23 cellular contexts compared by ENCODE assay signal in the genomic region with DNA sequence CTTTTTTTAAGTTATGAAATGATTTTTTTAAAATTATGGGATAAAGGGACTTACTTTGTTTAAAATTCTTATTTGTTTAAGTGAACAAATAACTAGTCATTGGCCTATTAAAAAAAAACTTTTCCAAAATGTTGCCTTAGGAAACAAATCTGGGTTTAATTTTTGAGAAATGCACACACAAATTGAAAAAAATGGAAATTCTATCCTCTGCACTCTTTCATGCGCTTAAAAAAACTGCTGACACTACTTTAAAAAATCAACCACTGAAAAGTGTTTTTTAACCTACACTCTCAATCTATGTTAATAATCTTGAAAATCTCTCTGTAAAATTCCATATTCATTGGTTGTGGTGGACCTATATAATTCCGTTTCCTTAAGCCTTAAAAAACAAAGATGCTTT.
DNase-seq lines count a peak whose midpoint lies in the region; FAIRE-seq and TF ChIP-seq lines count a peak whose summit lies in the region.
"Had no signal": no experiment of that assay in that cellular context is flagged by ENCODE, and none has a peak within 500 bp of the region (broad histone marks: within the 10 kb centered on the region; RNA-seq: fewer than 3 reads in every experiment).

No MANE protein-coding gene starts in this region.

- no peaks in the 10 kb centered on the region for H3K79me2 ChIP-seq in OCI-LY3 (ENCODE audit: low read length)

- H3K36me3 ChIP-seq in OCI-LY3 (replicated peaks; ENCODE audit: low read depth, low read length) (no peaks in the 10 kb centered on the region), adipocyte (ENCODE audit: control insufficient read depth, insufficient read depth, low read length, severe bottlenecking) (no peaks in the 10 kb centered on the region)
- H3K36me3 ChIP-seq: BE2C had no signal

- H3K27me3 ChIP-seq in OCI-LY3 (ENCODE audit: low read depth, low read length) (no peaks in the 10 kb centered on the region), adipocyte (replicated peaks; ENCODE audit: control insufficient read depth, insufficient read depth, low read length) (no peaks in the 10 kb centered on the region)

- H4K20me1 ChIP-seq in OCI-LY3 (ENCODE audit: insufficient read depth, low read length), result no peaks in the 10 kb centered on the region

- TF ChIP-seq CTCF in OCI-LY3 (IDR thresholded peaks at IDR 0.05; ENCODE audit: low read depth, low read length), result no peak

- H3K4me3 ChIP-seq in OCI-LY3 (ENCODE audit: low read length), result no peak overlapping the region
- H3K4me3 ChIP-seq in adipocyte (ENCODE audit: low read length), result no peak overlapping the region
- H3K4me3 ChIP-seq: GM23338 had no signal

- no peak overlapping the region for H3K27ac ChIP-seq in OCI-LY3 (ENCODE audit: low read length)
- H3K27ac ChIP-seq: HL-60 had no signal

- H3K4me2 ChIP-seq in OCI-LY3 (ENCODE audit: low read length), result peak overlapping the region; percentile 40
- H3K4me2 ChIP-seq: GM23338 had no signal

- H3K4me1 ChIP-seq in OCI-LY3 (ENCODE audit: low read length) (peaks cover 14% of the 10 kb centered on the region), adipocyte (ENCODE audit: control insufficient read depth, insufficient read depth, low read length) (peaks cover 5% of the 10 kb centered on the region)
- H3K4me1 ChIP-seq: BE2C had no signal

- H3K9me3 ChIP-seq in OCI-LY3 (ENCODE audit: insufficient read depth, low read length) (no peaks in the 10 kb centered on the region), adipocyte (ENCODE audit: control insufficient read depth, low read length) (no peaks in the 10 kb centered on the region)
- H3K9me3 ChIP-seq: BE2C had no signal

- DNase-seq in adipocyte (ENCODE audit: low read depth) (peak; percentile 28), fibroblast of gingiva (ENCODE audit: low read depth) (peak; percentile 38), LoVo (ENCODE audit: low spot score) (no peak), NCI-H510A (lab: John Stamatoyannopoulos, UW) (no peak), EL (no peak), GM19239 (ENCODE audit: insufficient read length, low spot score) (no peak)
- DNase-seq: 8988T; ACHN; BE2C; C1 segment of cervical spinal cord; CD4-positive, CD25-positive, alpha-beta regulatory T cell; CD8-positive, alpha-beta memory T cell; COR-L47; DMS 273 treated with DMSO at 0.1 percent for 48 hours; DMS53; DND-41; HCEC 1CT had no signal

- H3K9ac ChIP-seq in OCI-LY3 (ENCODE audit: low read length), result no peak overlapping the region
- H3K9ac ChIP-seq in adipocyte (ENCODE audit: low read length), result no peak overlapping the region

- FAIRE-seq in A204.1 (lab: Jason Lieb, UNC) (peak; percentile 3), GM19239 (lab: Jason Lieb, UNC) (no peak)
- FAIRE-seq: G401.6, GM12891 had no signal

- no peak overlapping the region for H2AFZ ChIP-seq in OCI-LY3 (ENCODE audit: low read depth, low read length)
- H2AFZ ChIP-seq: GM23338 had no signal

Comparison
In these comparisons a context has a peak if more than half of its experiments do, and no peak if none do; other contexts are left out.
1. DNase-seq: peak in adipocyte (single experiment) and fibroblast of gingiva (single experiment); none in LoVo (single experiment), NCI-H510A (single experiment), EL (single experiment) and GM19239 (single experiment).